ENCODE assay signal across 16 cellular contexts in the genomic region with DNA sequence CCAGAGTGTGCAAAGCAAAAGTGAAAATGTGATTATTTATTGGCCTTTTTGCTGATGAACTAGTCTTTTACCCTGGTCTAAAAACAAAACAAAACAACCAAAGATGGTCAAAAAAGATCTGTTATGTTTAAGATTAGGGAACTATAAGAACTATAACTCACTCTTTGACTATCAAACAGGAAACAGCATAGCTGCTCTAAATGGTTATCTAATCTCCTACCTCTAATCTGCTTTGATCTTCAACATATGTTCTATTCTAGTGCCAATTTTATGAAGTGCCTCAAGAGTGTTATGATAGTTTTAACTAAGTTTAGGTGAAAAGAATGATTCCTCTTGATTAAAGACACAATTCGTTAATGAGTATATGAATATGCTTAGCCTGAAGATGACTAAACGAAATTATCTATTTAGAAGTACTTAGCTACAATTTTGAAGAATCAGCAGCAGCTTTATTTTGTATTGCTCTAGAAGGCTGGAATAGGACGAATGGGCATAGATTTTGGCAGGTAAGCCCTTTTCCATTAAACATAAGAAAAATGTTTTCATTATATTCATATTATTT. TPM values are rescaled to one million over a fixed set of nuclear protein-coding genes. Genes with fewer than 3 reads are reported as not detected.
DNase-seq lines count a peak whose midpoint lies in the region; TF ChIP-seq lines count a peak whose summit lies in the region.
"Had no signal": no experiment of that assay in that cellular context is flagged by ENCODE, and none has a peak within 500 bp of the region (broad histone marks: within the 10 kb centered on the region; RNA-seq: fewer than 3 reads in every experiment).

No MANE protein-coding gene starts in this region.

- H3K27me3 ChIP-seq in CD4-positive, alpha-beta memory T cell (ENCODE audit: insufficient read depth, low read length): no peaks in the 10 kb centered on the region
- H3K27me3 ChIP-seq: brain microvascular endothelial cell, foreskin keratinocyte, SJSA1 had no signal

- DNase-seq in CD4-positive, alpha-beta memory T cell: peak in 3 of 5 donors; percentile 6 to 14 (median 10)
- peak; percentile 8 for DNase-seq in GM12865 (ENCODE audit: low read depth)
- DNase-seq in T-helper 2 cell treated with Interferon-gamma antibody and Interleukin-4, amounts not matched to agents 5 μg/mL and 100 μg/mL, for 36 hours (ENCODE audit: low spot score): no peak
- DNase-seq in fibroblast of villous mesenchyme (ENCODE audit: low read depth): peak; percentile 54
- no peak for DNase-seq in DMS79 (lab: John Stamatoyannopoulos, UW)
- no peak for DNase-seq in activated CD8-positive, alpha-beta memory T cell treated with anti-CD3 and anti-CD28 coated beads, Interleukin-2, amount 50 U/mL, for 48 hours
- DNase-seq in A172 (ENCODE audit: low spot score): no peak
- DNase-seq: activated CD4-positive, CD25-positive, alpha-beta regulatory T cell treated with anti-CD3 and anti-CD28 coated beads, Interleukin-2, amount 50 U/mL, for 72 hours; brain microvascular endothelial cell; effector CD4-positive, alpha-beta T cell; foreskin keratinocyte; NCI-H1048; right cardiac atrium; stimulated activated CD4-positive, alpha-beta T cell treated with anti-CD3 and anti-CD28 coated beads, Interleukin-1b, Interleukin-23, amount 100 ng/mL, for 48 hours had no signal

- CTCF ChIA-PET in CD4-positive, alpha-beta memory T cell (lab: Charles Lee; ENCODE audit: partially characterized antibody): interaction anchor here (0.8 to 1.0 kb wide), 2 partner anchors 22 to 47 kb away, joined by 3 read pairs; no protein-coding TSS in a partner anchor

- no peaks in the 10 kb centered on the region for H3K27me3 Mint-ChIP-seq in CD4-positive, alpha-beta memory T cell
- no peaks in the 10 kb centered on the region for H3K27me3 Mint-ChIP-seq in T-helper 2 cell treated with Interferon-gamma antibody and Interleukin-4, amounts not matched to agents 5 μg/mL and 100 μg/mL, for 36 hours (ENCODE audit: low read depth)

- POLR2A ChIA-PET in CD4-positive, alpha-beta memory T cell (lab: Charles Lee; ENCODE audit: partially characterized antibody): interaction anchor here (2.8 kb wide), 1 partner anchor 46 kb away, joined by 12 read pairs; a partner anchor contains a TSS

- TF ChIP-seq CTCF in GM12865 (IDR thresholded peaks at IDR 0.05; ENCODE audit: insufficient read depth, low read depth, low read length, missing control alignments): no peak
- no peak for TF ChIP-seq CTCF in fibroblast of villous mesenchyme (IDR thresholded peaks at IDR 0.05; ENCODE audit: insufficient read depth, low read depth, low read length)

- intact Hi-C loops in CD4-positive, alpha-beta memory T cell (cut with micrococcal nuclease): loop anchor here (5.0 to 10.0 kb wide), 2 partner anchors 44 to 207 kb away; a partner anchor contains a TSS

- peaks cover 47% of the 10 kb centered on the region for H3K36me3 ChIP-seq in CD4-positive, alpha-beta memory T cell (ENCODE audit: insufficient read depth, low read length)

- H3K27ac ChIP-seq in CD4-positive, alpha-beta memory T cell (ENCODE audit: low read depth, low read length): no peak overlapping the region
- H3K27ac ChIP-seq: brain microvascular endothelial cell, foreskin keratinocyte, SJSA1 had no signal

- H3K4me1 Mint-ChIP-seq in CD4-positive, alpha-beta memory T cell: peaks cover 28 to 45% (median 35%) of the 10 kb centered on the region in 4 donors
- H3K4me1 Mint-ChIP-seq in T-helper 2 cell treated with Interferon-gamma antibody and Interleukin-4, amounts not matched to agents 5 μg/mL and 100 μg/mL, for 36 hours (ENCODE audit: low read depth): peaks cover 35% of the 10 kb centered on the region

- H3K9me3 Mint-ChIP-seq in CD4-positive, alpha-beta memory T cell: no peaks in the 10 kb centered on the region
- H3K9me3 Mint-ChIP-seq in T-helper 2 cell treated with Interferon-gamma antibody and Interleukin-4, amounts not matched to agents 5 μg/mL and 100 μg/mL, for 36 hours: no peaks in the 10 kb centered on the region

- no peak overlapping the region for H3K4me3 ChIP-seq in CD4-positive, alpha-beta memory T cell (ENCODE audit: low read length in 2 of 2)
- H3K4me3 ChIP-seq in GM12865 (ENCODE audit: low read depth, low read length) (no peak overlapping the region), fibroblast of villous mesenchyme (ENCODE audit: low read depth, low read length) (no peak overlapping the region)
- H3K4me3 ChIP-seq: SJSA1 had no signal

- peaks cover 22% of the 10 kb centered on the region for H3K4me1 ChIP-seq in CD4-positive, alpha-beta memory T cell (ENCODE audit: insufficient read depth, low read length)

- peak overlapping the region in 2 of 8 donors; percentile 36 to 61 for H3K4me3 Mint-ChIP-seq in CD4-positive, alpha-beta memory T cell
- peak overlapping the region; percentile 59 for H3K4me3 Mint-ChIP-seq in T-helper 2 cell treated with Interferon-gamma antibody and Interleukin-4, amounts not matched to agents 5 μg/mL and 100 μg/mL, for 36 hours
- H3K4me3 Mint-ChIP-seq: CD14-positive monocyte had no signal

- no peaks in the 10 kb centered on the region for H3K9me3 ChIP-seq in CD4-positive, alpha-beta memory T cell (ENCODE audit: control insufficient read depth in 1 of 2, low read length in 2 of 2)
- H3K9me3 ChIP-seq: SJSA1 had no signal

- peaks cover 52 to 75% of the 10 kb centered on the region in 2 donors for H3K36me3 Mint-ChIP-seq in CD4-positive, alpha-beta memory T cell
- H3K36me3 Mint-ChIP-seq in T-helper 2 cell treated with Interferon-gamma antibody and Interleukin-4, amounts not matched to agents 5 μg/mL and 100 μg/mL, for 36 hours (ENCODE audit: low read depth): peaks cover 56% of the 10 kb centered on the region

- H3K27ac Mint-ChIP-seq in CD4-positive, alpha-beta memory T cell: peak overlapping the region in 6 of 7 donors; percentile 8 to 85 (median 64)
- H3K27ac Mint-ChIP-seq in T-helper 2 cell treated with Interferon-gamma antibody and Interleukin-4, amounts not matched to agents 5 μg/mL and 100 μg/mL, for 36 hours: peak overlapping the region; percentile 60

RNA-seq across cellular contexts. Expression of a gene that starts 46.0 kb away (rescaled TPM):
- 10 to 100 TPM; 74.0 to 74.1 TPM for total RNA-seq in CD4-positive, alpha-beta memory T cell
- polyA plus RNA-seq in CD4-positive, alpha-beta memory T cell: 10 to 100 TPM in 1 of 2 donors, 1 to 10 TPM in 1; 3.4 to 25.9 TPM
- total RNA-seq in fibroblast of villous mesenchyme: 40.3 and 45.3 TPM in 2 replicates
- total RNA-seq in A172 (2014; rRNA removed; shearing (Covaris generic)): 22.6 and 25.2 TPM in 2 replicates

Comparison
In these comparisons a context has a peak if more than half of its experiments do, and no peak if none do; other contexts are left out.
1. DNase-seq: peak in CD4-positive, alpha-beta memory T cell (3 of 5), GM12865 (single experiment) and fibroblast of villous mesenchyme (single experiment); none in T-helper 2 cell treated with Interferon-gamma antibody and Interleukin-4, amounts not matched to agents 5 μg/mL and 100 μg/mL, for 36 hours (single experiment), DMS79 (single experiment), activated CD8-positive, alpha-beta memory T cell treated with anti-CD3 and anti-CD28 coated beads, Interleukin-2, amount 50 U/mL, for 48 hours (single experiment) and A172 (single experiment).